10 cellular contexts compared by ENCODE assay signal in the genomic region with DNA sequence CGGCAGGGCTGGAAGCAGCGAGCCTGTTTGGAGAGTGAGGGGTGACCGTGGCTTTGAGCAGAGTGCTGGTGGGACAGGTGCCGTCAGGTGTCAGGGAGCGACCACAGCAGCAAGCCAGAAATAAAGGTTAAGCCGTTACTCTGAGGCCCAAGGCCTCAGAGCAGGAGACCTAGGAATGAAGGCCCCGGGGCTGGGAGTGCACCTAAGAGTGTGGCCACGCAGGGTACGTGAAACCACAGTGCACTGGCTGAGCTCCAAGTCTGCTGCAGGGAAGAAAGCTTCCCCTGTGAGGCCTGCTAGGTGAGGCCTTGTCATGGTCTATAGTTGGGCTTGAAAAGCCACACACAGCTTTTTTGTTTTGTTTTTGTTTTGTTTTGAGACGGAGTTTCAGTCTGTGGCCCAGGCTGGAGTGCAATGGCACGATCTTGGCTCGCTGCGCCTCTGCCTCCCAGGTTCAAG. TPM values are rescaled to one million over a fixed set of nuclear protein-coding genes. Genes with fewer than 3 reads are reported as not detected.
DNase-seq lines count a peak whose midpoint lies in the region; ATAC-seq, FAIRE-seq and TF ChIP-seq lines count a peak whose summit lies in the region.
"Had no signal": no experiment of that assay in that cellular context is flagged by ENCODE, and none has a peak within 500 bp of the region (broad histone marks: within the 10 kb centered on the region; RNA-seq: fewer than 3 reads in every experiment).

No MANE protein-coding gene starts in this region.

- intact Hi-C loops in lower lobe of right lung (cut with DNase I): no loop called here

- peaks cover 88% of the 10 kb centered on the region for H3K36me3 ChIP-seq in lower lobe of right lung

- TF ChIP-seq CTCF in lower lobe of right lung (IDR thresholded peaks at IDR 0.05): no peak

- FAIRE-seq in urothelium cell line (lab: Jason Lieb, UNC): no peak

- DNase-seq in activated gamma-delta T cell treated with Interleukin-2 at 50 U/mL for 16 hours (peak; percentile 80), activated gamma-delta T cell (lab: John Stamatoyannopoulos, UW) (no peak), lower lobe of right lung (no peak), urothelium cell line (ENCODE audit: low spot score) (no peak), COLO668 (lab: John Stamatoyannopoulos, UW; ENCODE audit: unreplicated experiment) (no peak), hypothalamus (lab: John Stamatoyannopoulos, UW) (no peak)
- DNase-seq in activated T-cell treated with anti-CD3 and anti-CD28 coated beads, Interleukin-2, amount 50 U/mL, for 4 hours: peak; percentile 59
- DNase-seq: 8988T; NK-92 treated with Interleukin-12 subunit alpha and Interleukin-12 subunit beta, amount 100 ng/mL, for 24 hours had no signal

- peak; percentile 88 to 97 for ATAC-seq in activated T-cell treated with anti-CD3 and anti-CD28 coated beads, Interleukin-2, amount 50 U/mL, for 4 hours
- ATAC-seq in lower lobe of right lung (peak; percentile 47 to 68), GM21737 (IDR thresholded peaks at IDR 0.05; ENCODE audit: unreplicated experiment) (no peak)

- H3K27me3 ChIP-seq in lower lobe of right lung (ENCODE audit: low read depth): no peaks in the 10 kb centered on the region

- H3K4me1 Mint-ChIP-seq in activated T-cell treated with anti-CD3 and anti-CD28 coated beads, Interleukin-2, amount 50 U/mL, for 4 hours (ENCODE audit: low read depth): peaks cover 60% of the 10 kb centered on the region

- H3K4me3 Mint-ChIP-seq in activated T-cell treated with anti-CD3 and anti-CD28 coated beads, Interleukin-2, amount 50 U/mL, for 4 hours: peak overlapping the region; percentile 29

- no peaks in the 10 kb centered on the region for H3K4me1 ChIP-seq in lower lobe of right lung

- no peaks in the 10 kb centered on the region for H3K9me3 Mint-ChIP-seq in activated T-cell treated with anti-CD3 and anti-CD28 coated beads, Interleukin-2, amount 50 U/mL, for 4 hours

- H3K36me3 Mint-ChIP-seq in activated T-cell treated with anti-CD3 and anti-CD28 coated beads, Interleukin-2, amount 50 U/mL, for 4 hours (ENCODE audit: insufficient read depth): peaks cover 36% of the 10 kb centered on the region

- no peaks in the 10 kb centered on the region for H3K27me3 Mint-ChIP-seq in activated T-cell treated with anti-CD3 and anti-CD28 coated beads, Interleukin-2, amount 50 U/mL, for 4 hours (ENCODE audit: low read depth)

- no peak overlapping the region for H3K4me3 ChIP-seq in lower lobe of right lung

- no peaks in the 10 kb centered on the region for H3K9me3 ChIP-seq in lower lobe of right lung

- H3K27ac ChIP-seq in lower lobe of right lung: no peak overlapping the region

RNA-seq across cellular contexts. Expression of gene CLUAP1, which starts 8.7 kb away (rescaled TPM):
- total RNA-seq in activated T-cell treated with anti-CD3 and anti-CD28 coated beads, Interleukin-2, amount 50 U/mL, for 4 hours: 10 to 100 TPM; 12.0 to 15.0 (median 14.8) TPM
- 30.3 TPM for total RNA-seq in lower lobe of right lung

RNA-seq across cellular contexts. Expression of gene C16orf90, which starts 14.2 kb away (rescaled TPM):
- not detected for total RNA-seq in activated T-cell treated with anti-CD3 and anti-CD28 coated beads, Interleukin-2, amount 50 U/mL, for 4 hours
- not detected for total RNA-seq in lower lobe of right lung

Comparison
In these comparisons a context has a peak if more than half of its experiments do, and no peak if none do; other contexts are left out.
1. DNase-seq: peak in activated gamma-delta T cell treated with Interleukin-2 at 50 U/mL for 16 hours (single experiment) and activated T-cell treated with anti-CD3 and anti-CD28 coated beads, Interleukin-2, amount 50 U/mL, for 4 hours (single experiment); none in activated gamma-delta T cell (single experiment), lower lobe of right lung (single experiment), urothelium cell line (single experiment), COLO668 (single experiment) and hypothalamus (0 of 51).